Comparison of ENCODE assay signal across 2 cellular contexts in the genomic region with DNA sequence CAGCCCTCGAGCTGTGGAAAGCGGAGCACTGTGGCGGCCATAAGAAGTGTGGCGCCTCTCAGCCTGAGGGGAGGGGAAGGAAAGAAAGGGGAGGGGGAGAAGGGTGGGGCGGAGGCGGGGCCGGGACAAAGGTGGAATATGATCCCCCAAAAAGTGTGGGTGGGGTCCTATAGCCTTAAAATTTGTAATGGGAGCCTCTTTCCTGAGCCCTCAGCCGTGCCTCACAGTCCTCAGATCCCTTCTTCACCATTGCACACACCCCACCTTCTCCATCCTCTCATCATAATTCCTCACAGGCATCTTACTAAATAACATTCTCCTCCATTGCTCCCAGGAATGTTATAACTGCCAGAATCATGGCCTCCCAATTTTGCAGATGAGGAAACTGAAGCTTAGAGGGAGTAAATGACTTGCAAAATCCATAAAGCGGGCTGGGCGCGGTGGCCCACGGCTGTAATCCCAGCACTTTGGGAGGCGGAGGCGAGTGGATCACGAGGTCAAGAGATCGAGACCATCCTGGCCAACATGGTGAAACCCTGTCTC.
A peak's percentile ranks its signal among the peaks of the same experiment; 100 is the strongest.
TF ChIP-seq lines count a peak whose summit lies in the region.

No MANE protein-coding gene starts in this region.

TF ChIP-seq in HCT116, 20 proteins besides CTCF, POLR2A, EP300 and RAD21 (continued from another document):
- TF ChIP-seq, protein P1, sequence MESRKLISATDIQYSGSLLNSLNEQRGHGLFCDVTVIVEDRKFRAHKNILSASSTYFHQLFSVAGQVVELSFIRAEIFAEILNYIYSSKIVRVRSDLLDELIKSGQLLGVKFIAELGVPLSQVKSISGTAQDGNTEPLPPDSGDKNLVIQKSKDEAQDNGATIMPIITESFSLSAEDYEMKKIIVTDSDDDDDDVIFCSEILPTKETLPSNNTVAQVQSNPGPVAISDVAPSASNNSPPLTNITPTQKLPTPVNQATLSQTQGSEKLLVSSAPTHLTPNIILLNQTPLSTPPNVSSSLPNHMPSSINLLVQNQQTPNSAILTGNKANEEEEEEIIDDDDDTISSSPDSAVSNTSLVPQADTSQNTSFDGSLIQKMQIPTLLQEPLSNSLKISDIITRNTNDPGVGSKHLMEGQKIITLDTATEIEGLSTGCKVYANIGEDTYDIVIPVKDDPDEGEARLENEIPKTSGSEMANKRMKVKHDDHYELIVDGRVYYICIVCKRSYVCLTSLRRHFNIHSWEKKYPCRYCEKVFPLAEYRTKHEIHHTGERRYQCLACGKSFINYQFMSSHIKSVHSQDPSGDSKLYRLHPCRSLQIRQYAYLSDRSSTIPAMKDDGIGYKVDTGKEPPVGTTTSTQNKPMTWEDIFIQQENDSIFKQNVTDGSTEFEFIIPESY (IDR thresholded peaks at IDR 0.05; ENCODE audit: extremely low read depth, insufficient replicate concordance, low read length), result no peak
- no peak for TF ChIP-seq SRF (IDR thresholded peaks at IDR 0.05; ENCODE audit: low read depth)
- no peak for TF ChIP-seq SP1 (IDR thresholded peaks at IDR 0.05; ENCODE audit: low read depth)
- TF ChIP-seq TCF7L2 (IDR thresholded peaks at IDR 0.05; ENCODE audit: borderline replicate concordance, extremely low read depth, insufficient read depth, insufficient read length), result no peak
- no peak for TF ChIP-seq FOSL1 (IDR thresholded peaks at IDR 0.05; ENCODE audit: low read depth)
- no peak for TF ChIP-seq CEBPB (IDR thresholded peaks at IDR 0.05; ENCODE audit: low read depth)
- TF ChIP-seq, protein P2, sequence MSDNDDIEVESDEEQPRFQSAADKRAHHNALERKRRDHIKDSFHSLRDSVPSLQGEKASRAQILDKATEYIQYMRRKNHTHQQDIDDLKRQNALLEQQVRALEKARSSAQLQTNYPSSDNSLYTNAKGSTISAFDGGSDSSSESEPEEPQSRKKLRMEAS (IDR thresholded peaks at IDR 0.05), result no peak; the same call in 1 of the 2 replicates
- TF ChIP-seq, protein P3, sequence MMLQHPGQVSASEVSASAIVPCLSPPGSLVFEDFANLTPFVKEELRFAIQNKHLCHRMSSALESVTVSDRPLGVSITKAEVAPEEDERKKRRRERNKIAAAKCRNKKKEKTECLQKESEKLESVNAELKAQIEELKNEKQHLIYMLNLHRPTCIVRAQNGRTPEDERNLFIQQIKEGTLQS (IDR thresholded peaks at IDR 0.05), result no peak
- TF ChIP-seq ELF1 (IDR thresholded peaks at IDR 0.05; ENCODE audit: borderline replicate concordance, low read depth), result no peak
- no peak for TF ChIP-seq ZNF274 (IDR thresholded peaks at IDR 0.05; ENCODE audit: low read depth, low read length)
- TF ChIP-seq EGR1 (IDR thresholded peaks at IDR 0.05; ENCODE audit: low read depth), result peak; percentile 78; the same call in 1 of the 2 replicates

TF ChIP-seq in WTC11, 78 proteins besides CTCF, POLR2A, EP300 and RAD21 (continued from another document):
- TF ChIP-seq, protein P4, sequence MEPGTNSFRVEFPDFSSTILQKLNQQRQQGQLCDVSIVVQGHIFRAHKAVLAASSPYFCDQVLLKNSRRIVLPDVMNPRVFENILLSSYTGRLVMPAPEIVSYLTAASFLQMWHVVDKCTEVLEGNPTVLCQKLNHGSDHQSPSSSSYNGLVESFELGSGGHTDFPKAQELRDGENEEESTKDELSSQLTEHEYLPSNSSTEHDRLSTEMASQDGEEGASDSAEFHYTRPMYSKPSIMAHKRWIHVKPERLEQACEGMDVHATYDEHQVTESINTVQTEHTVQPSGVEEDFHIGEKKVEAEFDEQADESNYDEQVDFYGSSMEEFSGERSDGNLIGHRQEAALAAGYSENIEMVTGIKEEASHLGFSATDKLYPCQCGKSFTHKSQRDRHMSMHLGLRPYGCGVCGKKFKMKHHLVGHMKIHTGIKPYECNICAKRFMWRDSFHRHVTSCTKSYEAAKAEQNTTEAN (CRISPR knock-in tag; IDR thresholded peaks at IDR 0.05), result no peak
- TF ChIP-seq, protein P5, sequence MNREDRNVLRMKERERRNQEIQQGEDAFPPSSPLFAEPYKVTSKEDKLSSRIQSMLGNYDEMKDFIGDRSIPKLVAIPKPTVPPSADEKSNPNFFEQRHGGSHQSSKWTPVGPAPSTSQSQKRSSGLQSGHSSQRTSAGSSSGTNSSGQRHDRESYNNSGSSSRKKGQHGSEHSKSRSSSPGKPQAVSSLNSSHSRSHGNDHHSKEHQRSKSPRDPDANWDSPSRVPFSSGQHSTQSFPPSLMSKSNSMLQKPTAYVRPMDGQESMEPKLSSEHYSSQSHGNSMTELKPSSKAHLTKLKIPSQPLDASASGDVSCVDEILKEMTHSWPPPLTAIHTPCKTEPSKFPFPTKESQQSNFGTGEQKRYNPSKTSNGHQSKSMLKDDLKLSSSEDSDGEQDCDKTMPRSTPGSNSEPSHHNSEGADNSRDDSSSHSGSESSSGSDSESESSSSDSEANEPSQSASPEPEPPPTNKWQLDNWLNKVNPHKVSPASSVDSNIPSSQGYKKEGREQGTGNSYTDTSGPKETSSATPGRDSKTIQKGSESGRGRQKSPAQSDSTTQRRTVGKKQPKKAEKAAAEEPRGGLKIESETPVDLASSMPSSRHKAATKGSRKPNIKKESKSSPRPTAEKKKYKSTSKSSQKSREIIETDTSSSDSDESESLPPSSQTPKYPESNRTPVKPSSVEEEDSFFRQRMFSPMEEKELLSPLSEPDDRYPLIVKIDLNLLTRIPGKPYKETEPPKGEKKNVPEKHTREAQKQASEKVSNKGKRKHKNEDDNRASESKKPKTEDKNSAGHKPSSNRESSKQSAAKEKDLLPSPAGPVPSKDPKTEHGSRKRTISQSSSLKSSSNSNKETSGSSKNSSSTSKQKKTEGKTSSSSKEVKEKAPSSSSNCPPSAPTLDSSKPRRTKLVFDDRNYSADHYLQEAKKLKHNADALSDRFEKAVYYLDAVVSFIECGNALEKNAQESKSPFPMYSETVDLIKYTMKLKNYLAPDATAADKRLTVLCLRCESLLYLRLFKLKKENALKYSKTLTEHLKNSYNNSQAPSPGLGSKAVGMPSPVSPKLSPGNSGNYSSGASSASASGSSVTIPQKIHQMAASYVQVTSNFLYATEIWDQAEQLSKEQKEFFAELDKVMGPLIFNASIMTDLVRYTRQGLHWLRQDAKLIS (CRISPR knock-in tag; IDR thresholded peaks at IDR 0.05; ENCODE audit: borderline replicate concordance), result no peak
- TF ChIP-seq, protein P6, sequence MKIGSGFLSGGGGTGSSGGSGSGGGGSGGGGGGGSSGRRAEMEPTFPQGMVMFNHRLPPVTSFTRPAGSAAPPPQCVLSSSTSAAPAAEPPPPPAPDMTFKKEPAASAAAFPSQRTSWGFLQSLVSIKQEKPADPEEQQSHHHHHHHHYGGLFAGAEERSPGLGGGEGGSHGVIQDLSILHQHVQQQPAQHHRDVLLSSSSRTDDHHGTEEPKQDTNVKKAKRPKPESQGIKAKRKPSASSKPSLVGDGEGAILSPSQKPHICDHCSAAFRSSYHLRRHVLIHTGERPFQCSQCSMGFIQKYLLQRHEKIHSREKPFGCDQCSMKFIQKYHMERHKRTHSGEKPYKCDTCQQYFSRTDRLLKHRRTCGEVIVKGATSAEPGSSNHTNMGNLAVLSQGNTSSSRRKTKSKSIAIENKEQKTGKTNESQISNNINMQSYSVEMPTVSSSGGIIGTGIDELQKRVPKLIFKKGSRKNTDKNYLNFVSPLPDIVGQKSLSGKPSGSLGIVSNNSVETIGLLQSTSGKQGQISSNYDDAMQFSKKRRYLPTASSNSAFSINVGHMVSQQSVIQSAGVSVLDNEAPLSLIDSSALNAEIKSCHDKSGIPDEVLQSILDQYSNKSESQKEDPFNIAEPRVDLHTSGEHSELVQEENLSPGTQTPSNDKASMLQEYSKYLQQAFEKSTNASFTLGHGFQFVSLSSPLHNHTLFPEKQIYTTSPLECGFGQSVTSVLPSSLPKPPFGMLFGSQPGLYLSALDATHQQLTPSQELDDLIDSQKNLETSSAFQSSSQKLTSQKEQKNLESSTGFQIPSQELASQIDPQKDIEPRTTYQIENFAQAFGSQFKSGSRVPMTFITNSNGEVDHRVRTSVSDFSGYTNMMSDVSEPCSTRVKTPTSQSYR (CRISPR knock-in tag; IDR thresholded peaks at IDR 0.05), result no peak
- no peak for TF ChIP-seq HMGA2 (CRISPR knock-in tag; IDR thresholded peaks at IDR 0.05)
- TF ChIP-seq ZNF138 (CRISPR knock-in tag; conservative IDR thresholded peaks at IDR 0.05), result no peak
- TF ChIP-seq, protein P7, sequence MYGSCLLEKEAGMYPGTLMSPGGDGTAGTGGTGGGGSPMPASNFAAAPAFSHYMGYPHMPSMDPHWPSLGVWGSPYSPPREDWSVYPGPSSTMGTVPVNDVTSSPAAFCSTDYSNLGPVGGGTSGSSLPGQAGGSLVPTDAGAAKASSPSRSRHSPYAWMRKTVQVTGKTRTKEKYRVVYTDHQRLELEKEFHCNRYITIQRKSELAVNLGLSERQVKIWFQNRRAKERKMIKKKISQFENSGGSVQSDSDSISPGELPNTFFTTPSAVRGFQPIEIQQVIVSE (CRISPR knock-in tag; IDR thresholded peaks at IDR 0.05; ENCODE audit: borderline replicate concordance), result no peak
- TF ChIP-seq, protein P8, sequence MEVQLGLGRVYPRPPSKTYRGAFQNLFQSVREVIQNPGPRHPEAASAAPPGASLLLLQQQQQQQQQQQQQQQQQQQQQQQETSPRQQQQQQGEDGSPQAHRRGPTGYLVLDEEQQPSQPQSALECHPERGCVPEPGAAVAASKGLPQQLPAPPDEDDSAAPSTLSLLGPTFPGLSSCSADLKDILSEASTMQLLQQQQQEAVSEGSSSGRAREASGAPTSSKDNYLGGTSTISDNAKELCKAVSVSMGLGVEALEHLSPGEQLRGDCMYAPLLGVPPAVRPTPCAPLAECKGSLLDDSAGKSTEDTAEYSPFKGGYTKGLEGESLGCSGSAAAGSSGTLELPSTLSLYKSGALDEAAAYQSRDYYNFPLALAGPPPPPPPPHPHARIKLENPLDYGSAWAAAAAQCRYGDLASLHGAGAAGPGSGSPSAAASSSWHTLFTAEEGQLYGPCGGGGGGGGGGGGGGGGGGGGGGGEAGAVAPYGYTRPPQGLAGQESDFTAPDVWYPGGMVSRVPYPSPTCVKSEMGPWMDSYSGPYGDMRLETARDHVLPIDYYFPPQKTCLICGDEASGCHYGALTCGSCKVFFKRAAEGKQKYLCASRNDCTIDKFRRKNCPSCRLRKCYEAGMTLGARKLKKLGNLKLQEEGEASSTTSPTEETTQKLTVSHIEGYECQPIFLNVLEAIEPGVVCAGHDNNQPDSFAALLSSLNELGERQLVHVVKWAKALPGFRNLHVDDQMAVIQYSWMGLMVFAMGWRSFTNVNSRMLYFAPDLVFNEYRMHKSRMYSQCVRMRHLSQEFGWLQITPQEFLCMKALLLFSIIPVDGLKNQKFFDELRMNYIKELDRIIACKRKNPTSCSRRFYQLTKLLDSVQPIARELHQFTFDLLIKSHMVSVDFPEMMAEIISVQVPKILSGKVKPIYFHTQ (CRISPR knock-in tag; IDR thresholded peaks at IDR 0.05), result no peak
- TF ChIP-seq CREM (CRISPR knock-in tag; IDR thresholded peaks at IDR 0.05), result no peak
